28 cellular contexts compared by ENCODE assay signal in genomic region chr14:75379246-75379929, GRCh38.
"Had no signal": no experiment of that assay in that cellular context is flagged by ENCODE, and none has a peak within 500 bp of the region (broad histone marks: within the 10 kb centered on the region; RNA-seq: fewer than 3 reads in every experiment).

No MANE protein-coding gene starts in this region.

- H3K9me3 Mint-ChIP-seq: activated CD4-positive, alpha-beta memory T cell treated with anti-CD3 and anti-CD28 coated beads for 36 hours; T-helper 2 cell treated with Interferon-gamma antibody and Interleukin-4, amounts not matched to agents 5 μg/mL and 100 μg/mL, for 36 hours had no signal

- H3K4me1 ChIP-seq: body of pancreas, breast epithelium had no signal

- H3K27me3 ChIP-seq: adrenal gland, body of pancreas, breast epithelium had no signal

- H3K4me3 Mint-ChIP-seq: activated B cell treated with CpG ODN at 0.5 μM for 24 hours; activated CD4-positive, alpha-beta memory T cell treated with anti-CD3 and anti-CD28 coated beads for 36 hours; activated naive CD4-positive, alpha-beta T cell treated with anti-CD3 and anti-CD28 coated beads for 36 hours; activated T-cell treated with anti-CD3 and anti-CD28 coated beads, Interleukin-2, amount 50 U/mL, for 4 hours; activated T-helper 1 cell treated with anti-CD3 and anti-CD28 coated beads, Interleukin-12 subunit alpha, Interleukin-12 subunit beta, Interleukin-2, Interleukin-4 antibody, amounts not matched to agents 30 ng/mL and 10 ng/mL and 1 ng/mL, durations not matched to agents 14 hours and 24 hours and 36 hours; T-helper 1 cell treated with Interleukin-12 subunit alpha and Interleukin-12 subunit beta and Interleukin-4 antibody, amounts not matched to agents 30 μg/mL and 1 μg/mL, for 36 hours; T-helper 2 cell treated with Interferon-gamma antibody and Interleukin-4, amounts not matched to agents 5 μg/mL and 100 μg/mL, for 36 hours had no signal

- H3K27ac ChIP-seq: body of pancreas, breast epithelium, SK-N-MC had no signal

- DNase-seq: activated B cell treated with CpG ODN at 0.5 μM for 24 hours; activated CD4-positive, alpha-beta memory T cell treated with anti-CD3 and anti-CD28 coated beads for 36 hours; activated CD4-positive, alpha-beta T cell treated with anti-CD3 and anti-CD28 coated beads for 4 hours; activated CD4-positive, alpha-beta T cell treated with anti-CD3 and anti-CD28 coated beads, Interleukin-2, amount 50 U/mL, for 1 hour; activated CD4-positive, CD25-positive, alpha-beta regulatory T cell treated with anti-CD3 and anti-CD28 coated beads, Interleukin-2, amount 50 U/mL, for 72 hours; activated CD8-positive, alpha-beta memory T cell treated with anti-CD3 and anti-CD28 coated beads, Interleukin-2, amount 50 U/mL, for 4 hours; activated gamma-delta T cell treated with Interleukin-2 at 50 U/mL for 16 hours; activated naive CD4-positive, alpha-beta T cell treated with anti-CD3 and anti-CD28 coated beads for 36 hours; activated T-cell treated with anti-CD3 and anti-CD28 coated beads for 4 hours; activated T-cell treated with anti-CD3 and anti-CD28 coated beads, Interleukin-2, amount 50 U/mL, for 4 hours; adrenal gland; body of pancreas; NCI-H1105; NCI-H1417 treated with DMSO at 0.1 percent for 48 hours; NCI-H187 treated with DMSO at 0.1 percent for 48 hours; NCI-H2081; NCI-H2171 treated with DMSO at 0.1 percent for 48 hours; NCI-H345; NCI-H524 treated with DMSO at 0.1 percent for 48 hours; NCI-H748 treated with DMSO at 0.1 percent for 48 hours; OCI-M1; Right ventricle myocardium superior had no signal

- H3K9me3 ChIP-seq: adrenal gland, body of pancreas, breast epithelium had no signal

- H3K36me3 ChIP-seq: adrenal gland, breast epithelium had no signal

- H3K4me3 ChIP-seq: adrenal gland, body of pancreas, breast epithelium, SK-N-MC had no signal

- ATAC-seq: activated naive CD4-positive, alpha-beta T cell treated with anti-CD3 and anti-CD28 coated beads, Interleukin-2, amount 50 U/mL, for 72 hours; activated T-cell treated with anti-CD3 and anti-CD28 coated beads, Interleukin-2, amount 50 U/mL, for 4 hours; body of pancreas had no signal

- H3K27ac Mint-ChIP-seq: activated B cell treated with CpG ODN at 0.5 μM for 24 hours; activated CD4-positive, alpha-beta memory T cell treated with anti-CD3 and anti-CD28 coated beads for 36 hours; activated naive CD4-positive, alpha-beta T cell treated with anti-CD3 and anti-CD28 coated beads for 36 hours; activated naive CD4-positive, alpha-beta T cell treated with anti-CD3 and anti-CD28 coated beads, Interleukin-2, amount 50 U/mL, for 72 hours; activated T-helper 1 cell treated with anti-CD3 and anti-CD28 coated beads, Interleukin-12 subunit alpha, Interleukin-12 subunit beta, Interleukin-2, Interleukin-4 antibody, amounts not matched to agents 30 ng/mL and 10 ng/mL and 1 ng/mL, durations not matched to agents 14 hours and 24 hours and 36 hours; T-helper 1 cell treated with Interleukin-12 subunit alpha and Interleukin-12 subunit beta and Interleukin-4 antibody, amounts not matched to agents 30 μg/mL and 1 μg/mL, for 36 hours; T-helper 2 cell treated with Interferon-gamma antibody and Interleukin-4, amounts not matched to agents 5 μg/mL and 100 μg/mL, for 36 hours had no signal
